12 cellular contexts compared by ENCODE assay signal in the genomic region with DNA sequence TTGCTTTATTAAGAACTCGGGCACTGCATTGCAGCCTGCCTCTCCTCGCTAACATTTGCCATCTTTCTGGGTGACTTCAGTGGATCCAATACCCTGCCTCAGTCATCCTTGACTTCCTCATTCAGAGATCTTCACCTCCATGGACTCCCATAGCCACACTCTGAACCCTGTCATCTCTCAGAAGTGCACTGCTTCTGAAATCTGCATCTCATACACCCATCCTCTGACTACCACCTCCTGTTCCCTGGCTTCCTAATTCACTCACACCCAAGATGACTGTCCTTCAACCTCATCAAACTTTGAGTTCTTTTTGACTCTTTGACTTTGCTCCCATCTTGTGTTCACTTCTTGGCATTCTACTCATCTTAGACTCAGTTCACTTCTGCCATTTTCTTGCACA. TPM values are rescaled to one million over a fixed set of nuclear protein-coding genes. Genes with fewer than 3 reads are reported as not detected.
DNase-seq lines count a peak whose midpoint lies in the region; ATAC-seq lines count a peak whose summit lies in the region.
"Had no signal": no experiment of that assay in that cellular context is flagged by ENCODE, and none has a peak within 500 bp of the region (broad histone marks: within the 10 kb centered on the region; RNA-seq: fewer than 3 reads in every experiment).

No MANE protein-coding gene starts in this region.

- no peaks in the 10 kb centered on the region for H3K9me3 Mint-ChIP-seq in activated naive CD8-positive, alpha-beta T cell treated with anti-CD3 and anti-CD28 coated beads, Interleukin-2, amount 50 U/mL, for 24 hours
- H3K9me3 Mint-ChIP-seq: T-cell had no signal

- no peaks in the 10 kb centered on the region for H3K27me3 Mint-ChIP-seq in activated naive CD8-positive, alpha-beta T cell treated with anti-CD3 and anti-CD28 coated beads, Interleukin-2, amount 50 U/mL, for 24 hours
- H3K27me3 Mint-ChIP-seq: T-cell had no signal

- DNase-seq in activated naive CD8-positive, alpha-beta T cell treated with anti-CD3 and anti-CD28 coated beads, Interleukin-2, amount 50 U/mL, for 24 hours: no peak
- DNase-seq in mucosa of gallbladder (ENCODE audit: low spot score) (no peak), HT-29 (ENCODE audit: low spot score) (no peak), AG20443 (ENCODE audit: low spot score) (no peak), NCI-H1436 treated with DMSO at 0.1 percent for 48 hours (lab: John Stamatoyannopoulos, UW) (no peak)
- DNase-seq: activated T-cell treated with anti-CD3 and anti-CD28 coated beads, Interleukin-2, amount 50 U/mL, for 1 hour; mammary epithelial cell; NCI-H524 treated with DMSO at 0.1 percent for 48 hours had no signal

- H3K4me1 Mint-ChIP-seq in activated naive CD8-positive, alpha-beta T cell treated with anti-CD3 and anti-CD28 coated beads, Interleukin-2, amount 50 U/mL, for 24 hours: peaks cover 5% of the 10 kb centered on the region

- H3K4me3 Mint-ChIP-seq in activated naive CD8-positive, alpha-beta T cell treated with anti-CD3 and anti-CD28 coated beads, Interleukin-2, amount 50 U/mL, for 24 hours: no peak overlapping the region
- H3K4me3 Mint-ChIP-seq: T-cell had no signal

- no peaks in the 10 kb centered on the region for H3K36me3 Mint-ChIP-seq in activated naive CD8-positive, alpha-beta T cell treated with anti-CD3 and anti-CD28 coated beads, Interleukin-2, amount 50 U/mL, for 24 hours (ENCODE audit: low read depth)
- H3K36me3 Mint-ChIP-seq: T-cell had no signal

- H3K27ac Mint-ChIP-seq in activated naive CD8-positive, alpha-beta T cell treated with anti-CD3 and anti-CD28 coated beads, Interleukin-2, amount 50 U/mL, for 24 hours: no peak overlapping the region
- H3K27ac Mint-ChIP-seq: T-cell had no signal

- ATAC-seq in GM18519 (IDR thresholded peaks at IDR 0.05; ENCODE audit: low FRiP score, unreplicated experiment) (peak; percentile 15), GM21447 (IDR thresholded peaks at IDR 0.05; ENCODE audit: unreplicated experiment) (peak; percentile 20), HG03159 (IDR thresholded peaks at IDR 0.05; ENCODE audit: unreplicated experiment) (peak; percentile 14)
- peak; percentile 68 for ATAC-seq in activated naive CD8-positive, alpha-beta T cell treated with anti-CD3 and anti-CD28 coated beads, Interleukin-2, amount 50 U/mL, for 24 hours

RNA-seq across cellular contexts. Expression of gene CYBB, which starts 25.3 kb away (rescaled TPM):
- total RNA-seq in mucosa of gallbladder: 41.8 TPM
- total RNA-seq in HT-29 (2014; rRNA removed; shearing (Covaris generic)): 0.34 and 0.58 TPM in 2 replicates

Comparison
In these comparisons a context has a peak if more than half of its experiments do, and no peak if none do; other contexts are left out.
1. ATAC-seq: peak in every context shown above with its lines; median percentile 68 in activated naive CD8-positive, alpha-beta T cell treated with anti-CD3 and anti-CD28 coated beads, Interleukin-2, amount 50 U/mL, for 24 hours; 20 in GM21447; 15 in GM18519; 14 in HG03159.
2. RNA of gene CYBB, which starts 25.3 kb away (total RNA-seq): 41.8 TPM in mucosa of gallbladder (single experiment); 0.34 to 0.58 TPM in HT-29; every median in the first group is over 10 times any median in the second.